ENCODE assay signal across 15 cellular contexts in genomic region chr6:81818778-81819491, GRCh38.
DNase-seq lines count a peak whose midpoint lies in the region; ATAC-seq and TF ChIP-seq lines count a peak whose summit lies in the region.
"Had no signal": no experiment of that assay in that cellular context is flagged by ENCODE, and none has a peak within 500 bp of the region (broad histone marks: within the 10 kb centered on the region; RNA-seq: fewer than 3 reads in every experiment).

No MANE protein-coding gene starts in this region.

- no peaks in the 10 kb centered on the region for H3K9me3 Mint-ChIP-seq in activated CD4-positive, alpha-beta T cell treated with anti-CD3 and anti-CD28 coated beads for 36 hours (ENCODE audit: low read depth)
- no peaks in the 10 kb centered on the region for H3K9me3 Mint-ChIP-seq in activated T-helper 17 cell treated with anti-CD3 and anti-CD28 coated beads, Interleukin-2, amount 50 U/mL, for 72 hours

- H3K4me1 Mint-ChIP-seq in activated CD4-positive, alpha-beta T cell treated with anti-CD3 and anti-CD28 coated beads for 36 hours = no peaks in the 10 kb centered on the region
- no peaks in the 10 kb centered on the region for H3K4me1 Mint-ChIP-seq in activated T-helper 17 cell treated with anti-CD3 and anti-CD28 coated beads, Interleukin-2, amount 50 U/mL, for 72 hours

- H3K9ac ChIP-seq in smooth muscle cell (ENCODE audit: low read depth) = no peak overlapping the region

- TF ChIP-seq POLR2A in GM18505 (IDR thresholded peaks at IDR 0.05; ENCODE audit: borderline replicate concordance, extremely low read depth, insufficient read depth, insufficient read length) = no peak

- H3K27ac Mint-ChIP-seq in activated CD4-positive, alpha-beta T cell treated with anti-CD3 and anti-CD28 coated beads for 36 hours = no peak overlapping the region
- no peak overlapping the region for H3K27ac Mint-ChIP-seq in activated T-helper 17 cell treated with anti-CD3 and anti-CD28 coated beads, Interleukin-2, amount 50 U/mL, for 72 hours

- H3K4me3 Mint-ChIP-seq in activated CD4-positive, alpha-beta T cell treated with anti-CD3 and anti-CD28 coated beads for 36 hours = no peak overlapping the region
- H3K4me3 Mint-ChIP-seq in activated T-helper 17 cell treated with anti-CD3 and anti-CD28 coated beads, Interleukin-2, amount 50 U/mL, for 72 hours = no peak overlapping the region

- H2AFZ ChIP-seq in smooth muscle cell (ENCODE audit: low read depth) = peak overlapping the region; percentile 49

- no peaks in the 10 kb centered on the region for H3K27me3 ChIP-seq in smooth muscle cell (ENCODE audit: low read depth)
- H3K27me3 ChIP-seq: body of pancreas, spleen had no signal

- H3K79me2 ChIP-seq in smooth muscle cell (ENCODE audit: low read depth) = no peaks in the 10 kb centered on the region

- peaks cover 2% of the 10 kb centered on the region for H3K27me3 Mint-ChIP-seq in activated CD4-positive, alpha-beta T cell treated with anti-CD3 and anti-CD28 coated beads for 36 hours
- H3K27me3 Mint-ChIP-seq in activated T-helper 17 cell treated with anti-CD3 and anti-CD28 coated beads, Interleukin-2, amount 50 U/mL, for 72 hours = peaks cover 6% of the 10 kb centered on the region

- H3K4me1 ChIP-seq in smooth muscle cell (ENCODE audit: low read depth) = peaks cover 9% of the 10 kb centered on the region

- H3K36me3 ChIP-seq in smooth muscle cell (ENCODE audit: low read depth) = no peaks in the 10 kb centered on the region
- H3K36me3 ChIP-seq: spleen had no signal

- H3K9me3 ChIP-seq in smooth muscle cell (replicated peaks; ENCODE audit: low read depth) = no peaks in the 10 kb centered on the region
- H3K9me3 ChIP-seq: body of pancreas, spleen had no signal

- CTCF ChIA-PET in activated CD4-positive, alpha-beta T cell treated with anti-CD3 and anti-CD28 coated beads for 36 hours (lab: Charles Lee) = no interaction called here

- no peak overlapping the region for H3K4me2 ChIP-seq in smooth muscle cell

- no peaks in the 10 kb centered on the region for H4K20me1 ChIP-seq in smooth muscle cell (ENCODE audit: low read depth)

- H3F3A ChIP-seq in smooth muscle cell (ENCODE audit: low read depth) = no peaks in the 10 kb centered on the region

- H3K36me3 Mint-ChIP-seq in activated CD4-positive, alpha-beta T cell treated with anti-CD3 and anti-CD28 coated beads for 36 hours (ENCODE audit: low read depth) = no peaks in the 10 kb centered on the region
- no peaks in the 10 kb centered on the region for H3K36me3 Mint-ChIP-seq in activated T-helper 17 cell treated with anti-CD3 and anti-CD28 coated beads, Interleukin-2, amount 50 U/mL, for 72 hours (ENCODE audit: low read depth)

- no peak for TF ChIP-seq CTCF in smooth muscle cell (IDR thresholded peaks at IDR 0.05; ENCODE audit: borderline replicate concordance, insufficient read depth, poor library complexity, severe bottlenecking)

- DNase-seq in activated CD4-positive, alpha-beta T cell treated with anti-CD3 and anti-CD28 coated beads for 36 hours = no peak
- DNase-seq in activated CD4-positive, alpha-beta T cell treated with anti-CD3 and anti-CD28 coated beads for 1 hour = no peak
- no peak for DNase-seq in smooth muscle cell (lab: John Stamatoyannopoulos, UW; ENCODE audit: unreplicated experiment)
- DNase-seq in stimulated activated CD4-positive, alpha-beta T cell treated with anti-CD3 and anti-CD28 coated beads, Interleukin-2, amount 100 ng/mL, for 24 hours = no peak
- no peak for DNase-seq in NCI-H2196 (lab: John Stamatoyannopoulos, UW; ENCODE audit: unreplicated experiment)
- DNase-seq: 8988T, activated T-cell treated with anti-CD3 and anti-CD28 coated beads for 4 hours, body of pancreas, NCI-H1694, spleen, T1000 had no signal

- 82% methylated on average over 5 of the region's 5 CpGs for WGBS in smooth muscle cell (ENCODE audit: low lambda C conversion rate)

- peak; percentile 33 for ATAC-seq in activated CD4-positive, alpha-beta T cell treated with anti-CD3 and anti-CD28 coated beads for 36 hours
- ATAC-seq in HG03039 (IDR thresholded peaks at IDR 0.05; ENCODE audit: unreplicated experiment) = peak; percentile 43
- peak; percentile 23 for ATAC-seq in activated T-helper 17 cell treated with anti-CD3 and anti-CD28 coated beads, Interleukin-2, amount 50 U/mL, for 72 hours (replicated peaks)
- ATAC-seq in GM18505 (IDR thresholded peaks at IDR 0.05; ENCODE audit: unreplicated experiment) = no peak
- ATAC-seq: body of pancreas had no signal

- H3K27ac ChIP-seq in smooth muscle cell (ENCODE audit: low read depth) = no peak overlapping the region
- H3K27ac ChIP-seq: body of pancreas, epithelial cell of prostate, spleen had no signal

- intact Hi-C loops in activated CD4-positive, alpha-beta T cell treated with anti-CD3 and anti-CD28 coated beads for 36 hours (cut with DNase I, micrococcal nuclease) = no loop called here

- POLR2A ChIA-PET in activated CD4-positive, alpha-beta T cell treated with anti-CD3 and anti-CD28 coated beads for 36 hours (lab: Charles Lee) = no interaction called here

- H3K4me3 ChIP-seq in smooth muscle cell = no peak overlapping the region
- H3K4me3 ChIP-seq: body of pancreas, spleen had no signal
